Comparison of ENCODE assay signal across 18 cellular contexts in genomic region chr12:78418919-78419318, GRCh38.
DNase-seq lines count a peak whose midpoint lies in the region; ATAC-seq and TF ChIP-seq lines count a peak whose summit lies in the region.
"Had no signal": no experiment of that assay in that cellular context is flagged by ENCODE, and none has a peak within 500 bp of the region (broad histone marks: within the 10 kb centered on the region; RNA-seq: fewer than 3 reads in every experiment).

No MANE protein-coding gene starts in this region.

- H3K9me3 Mint-ChIP-seq in GM23338: no peaks in the 10 kb centered on the region

- H3K36me3 ChIP-seq in brain microvascular endothelial cell (replicated peaks): no peaks in the 10 kb centered on the region
- H3K36me3 ChIP-seq in GM23338 (ENCODE audit: insufficient read depth): no peaks in the 10 kb centered on the region
- H3K36me3 ChIP-seq: colonic mucosa, pancreas had no signal

- in situ Hi-C loops in brain microvascular endothelial cell (cut with HindIII; ENCODE audit: low pct_ligation_motif_present, low sequenced_read_pairs): no loop called here

- H2AFZ ChIP-seq in GM23338: no peak overlapping the region

- H3K4me1 ChIP-seq in GM23338 (ENCODE audit: insufficient read depth): peaks cover 7% of the 10 kb centered on the region; the same call in 1 of the 2 replicates
- H3K4me1 ChIP-seq: colonic mucosa, pancreas had no signal

- no peaks in the 10 kb centered on the region for H3K79me2 ChIP-seq in GM23338 (replicated peaks; ENCODE audit: insufficient read depth)

- no peak overlapping the region for H3K27ac ChIP-seq in brain microvascular endothelial cell
- H3K27ac ChIP-seq in GM23338 (ENCODE audit: low read depth): no peak overlapping the region
- H3K27ac ChIP-seq: colonic mucosa, pancreas had no signal

- TF ChIP-seq CTCF in brain microvascular endothelial cell (IDR thresholded peaks at IDR 0.05; ENCODE audit: low read depth, low read length, missing control alignments): no peak
- TF ChIP-seq CTCF in GM23338 (conservative IDR thresholded peaks at IDR 0.05; ENCODE audit: low read depth in 2 of 2): no peak

- no peaks in the 10 kb centered on the region for H3K27me3 Mint-ChIP-seq in GM23338 (ENCODE audit: insufficient read depth, low read depth, poor library complexity)

- H3F3A ChIP-seq in GM23338 (replicated peaks; ENCODE audit: low read depth): no peaks in the 10 kb centered on the region

- no peak overlapping the region for H3K4me2 ChIP-seq in GM23338

- H3K4me3 ChIP-seq in brain microvascular endothelial cell (ENCODE audit: low read depth, low read length) (no peak overlapping the region), GM23338 (no peak overlapping the region)
- H3K4me3 ChIP-seq: colonic mucosa, pancreas had no signal

- H3K9me2 ChIP-seq in GM23338 (ENCODE audit: insufficient read depth): no peaks in the 10 kb centered on the region

- H4K20me1 ChIP-seq in GM23338 (replicated peaks; ENCODE audit: insufficient read depth): no peaks in the 10 kb centered on the region

- no peaks in the 10 kb centered on the region for H3K36me3 Mint-ChIP-seq in GM23338 (ENCODE audit: low read depth)

- H3K27me3 ChIP-seq in brain microvascular endothelial cell (replicated peaks) (no peaks in the 10 kb centered on the region), GM23338 (ENCODE audit: insufficient read depth) (no peaks in the 10 kb centered on the region)
- H3K27me3 ChIP-seq: colonic mucosa, pancreas had no signal

- ATAC-seq in GM19395 (IDR thresholded peaks at IDR 0.05; ENCODE audit: unreplicated experiment) (peak; percentile 82), HG03575 (IDR thresholded peaks at IDR 0.05; ENCODE audit: extremely low read depth, insufficient number of reproducible peaks, low FRiP score, unreplicated experiment) (peak; percentile 74), GM23338 (no peak)
- ATAC-seq: pancreas had no signal

- H3K4me1 Mint-ChIP-seq in GM23338: peaks cover 21% of the 10 kb centered on the region

- H3K27ac Mint-ChIP-seq in GM23338: no peak overlapping the region
- H3K27ac Mint-ChIP-seq: activated T-helper 1 cell treated with anti-CD3 and anti-CD28 coated beads, Interleukin-12 subunit alpha, Interleukin-12 subunit beta, Interleukin-2, Interleukin-4 antibody, amounts not matched to agents 30 ng/mL and 10 ng/mL and 1 ng/mL, durations not matched to agents 14 hours and 24 hours and 36 hours had no signal

- no peak overlapping the region for H3K4me3 Mint-ChIP-seq in GM23338
- H3K4me3 Mint-ChIP-seq: activated T-helper 1 cell treated with anti-CD3 and anti-CD28 coated beads, Interleukin-12 subunit alpha, Interleukin-12 subunit beta, Interleukin-2, Interleukin-4 antibody, amounts not matched to agents 30 ng/mL and 10 ng/mL and 1 ng/mL, durations not matched to agents 14 hours and 24 hours and 36 hours had no signal

- DNase-seq in GDM1 (lab: John Stamatoyannopoulos, UW): peak; percentile 83
- peak; percentile 38 for DNase-seq in SKM-1 treated with dmso at 0.1 percent for 144 hours (lab: John Stamatoyannopoulos, UW; ENCODE audit: unreplicated experiment)
- DNase-seq in brain microvascular endothelial cell: no peak
- DNase-seq in GM23338 (ENCODE audit: low spot score): no peak
- no peak for DNase-seq in effector CD4-positive, alpha-beta T cell
- DNase-seq in cortex of kidney (lab: John Stamatoyannopoulos, UW): no peak
- DNase-seq: activated CD4-positive, alpha-beta T cell treated with anti-CD3 and anti-CD28 coated beads, Interleukin-2, amount 50 U/mL, for 4 hours; amygdala; Calu3; colonic mucosa; erythroblast; head of caudate nucleus; NCI-H187; NCI-H82; pancreas had no signal

TF ChIP-seq in GM23338, 12 proteins besides CTCF, POLR2A, EP300 and RAD21:
- TF ChIP-seq JUNB (IDR thresholded peaks at IDR 0.05; ENCODE audit: unreplicated experiment): no peak

Comparison
In these comparisons a context has a peak if more than half of its experiments do, and no peak if none do; other contexts are left out.
1. DNase-seq: peak in GDM1 (single experiment) and SKM-1 treated with dmso at 0.1 percent for 144 hours (single experiment); none in brain microvascular endothelial cell (single experiment), GM23338 (single experiment), effector CD4-positive, alpha-beta T cell (single experiment) and cortex of kidney (single experiment).